ENCODE assay signal across 14 cellular contexts in genomic region chr16:3148256-3149192, GRCh38. TPM values are rescaled to one million over a fixed set of nuclear protein-coding genes. Genes with fewer than 3 reads are reported as not detected.
DNase-seq lines count a peak whose midpoint lies in the region; TF ChIP-seq lines count a peak whose summit lies in the region.
"Had no signal": no experiment of that assay in that cellular context is flagged by ENCODE, and none has a peak within 500 bp of the region (broad histone marks: within the 10 kb centered on the region; RNA-seq: fewer than 3 reads in every experiment).

No MANE protein-coding gene starts in this region.

- POLR2A ChIA-PET in activated CD4-positive, alpha-beta T cell treated with anti-CD3 and anti-CD28 coated beads, Interleukin-2, amount 10 ng/mL, durations not matched to agents 7 days and 5 days (lab: Charles Lee), result no interaction called here

- H3K4me3 ChIP-seq in Karpas-422 (ENCODE audit: low read length), result no peak overlapping the region; the same call in 1 of the 2 replicates

- H3K9me3 Mint-ChIP-seq in activated CD4-positive, alpha-beta T cell treated with anti-CD3 and anti-CD28 coated beads, Interleukin-2, amount 10 ng/mL, durations not matched to agents 7 days and 5 days, result no peaks in the 10 kb centered on the region
- H3K9me3 Mint-ChIP-seq in progenitor cell of endocrine pancreas (ENCODE audit: low read depth), result no peaks in the 10 kb centered on the region

- H3K27me3 Mint-ChIP-seq in activated CD4-positive, alpha-beta T cell treated with anti-CD3 and anti-CD28 coated beads, Interleukin-2, amount 10 ng/mL, durations not matched to agents 7 days and 5 days, result peaks cover 16% of the 10 kb centered on the region
- H3K27me3 Mint-ChIP-seq in progenitor cell of endocrine pancreas, result peaks cover 23% of the 10 kb centered on the region

- H3K9me3 ChIP-seq in Karpas-422 (ENCODE audit: low read length), result no peaks in the 10 kb centered on the region
- H3K9me3 ChIP-seq: esophagus squamous epithelium had no signal

- H3K36me3 ChIP-seq in Karpas-422 (ENCODE audit: insufficient read depth, low read length), result no peaks in the 10 kb centered on the region
- H3K36me3 ChIP-seq: esophagus squamous epithelium had no signal

- no peak overlapping the region for H2AFZ ChIP-seq in Karpas-422 (ENCODE audit: low read length)

- no peaks in the 10 kb centered on the region for H3K36me3 Mint-ChIP-seq in activated CD4-positive, alpha-beta T cell treated with anti-CD3 and anti-CD28 coated beads, Interleukin-2, amount 10 ng/mL, durations not matched to agents 7 days and 5 days (ENCODE audit: low read depth)
- no peaks in the 10 kb centered on the region for H3K36me3 Mint-ChIP-seq in progenitor cell of endocrine pancreas (ENCODE audit: insufficient read depth)

- H3K9me2 ChIP-seq in Karpas-422 (replicated peaks; ENCODE audit: insufficient read depth, low read length), result no peaks in the 10 kb centered on the region

- H3K27ac ChIP-seq in Karpas-422 (ENCODE audit: low read length), result no peak overlapping the region
- H3K27ac ChIP-seq in cingulate gyrus (ENCODE audit: low read depth, low read length), result peak overlapping the region; percentile 3

- peak overlapping the region; percentile 58 for H3K4me3 Mint-ChIP-seq in activated CD4-positive, alpha-beta T cell treated with anti-CD3 and anti-CD28 coated beads, Interleukin-2, amount 10 ng/mL, durations not matched to agents 7 days and 5 days
- H3K4me3 Mint-ChIP-seq in progenitor cell of endocrine pancreas (ENCODE audit: low read depth), result peak overlapping the region; percentile 87

- peak overlapping the region; percentile 96 for H3K4me2 ChIP-seq in Karpas-422 (ENCODE audit: low read depth, low read length, poor library complexity, severe bottlenecking)

- no peaks in the 10 kb centered on the region for H3K79me2 ChIP-seq in Karpas-422 (ENCODE audit: low read length)

- no peaks in the 10 kb centered on the region for H3K27me3 ChIP-seq in Karpas-422 (ENCODE audit: low read length)
- H3K27me3 ChIP-seq: esophagus squamous epithelium had no signal

- CTCF ChIA-PET in activated CD4-positive, alpha-beta T cell treated with anti-CD3 and anti-CD28 coated beads, Interleukin-2, amount 10 ng/mL, durations not matched to agents 7 days and 5 days (lab: Charles Lee), result interaction anchor here (1.0 to 8.6 kb wide), 13 partner anchors 9 to 126 kb away, joined by 3 to 153 read pairs (median 4); partner anchors contain the start of gene ZNF213

- H3K4me1 ChIP-seq in Karpas-422 (ENCODE audit: low read length), result peaks cover 25% of the 10 kb centered on the region

- H3K27ac Mint-ChIP-seq in activated CD4-positive, alpha-beta T cell treated with anti-CD3 and anti-CD28 coated beads, Interleukin-2, amount 10 ng/mL, durations not matched to agents 7 days and 5 days, result peak overlapping the region; percentile 5
- no peak overlapping the region for H3K27ac Mint-ChIP-seq in progenitor cell of endocrine pancreas

- H4K20me1 ChIP-seq in Karpas-422 (ENCODE audit: insufficient read depth, low read depth, low read length), result peaks cover 7% of the 10 kb centered on the region; the same call in 1 of the 2 replicates

- DNase-seq in activated CD4-positive, alpha-beta T cell treated with anti-CD3 and anti-CD28 coated beads, Interleukin-2, amount 10 ng/mL, durations not matched to agents 7 days and 5 days, result no peak
- DNase-seq in activated CD4-positive, alpha-beta T cell treated with anti-CD3 and anti-CD28 coated beads for 1 hour, result no peak
- DNase-seq in Karpas-422 (peak; percentile 40), progenitor cell of endocrine pancreas (ENCODE audit: low spot score, unreplicated experiment) (no peak), GOT3 (lab: John Stamatoyannopoulos, UW) (no peak), NCI-H187 treated with DMSO at 0.1 percent for 48 hours (lab: John Stamatoyannopoulos, UW) (no peak), hippocampal formation (lab: John Stamatoyannopoulos, UW) (no peak)
- DNase-seq: DND-41, esophagus squamous epithelium, MM.1S, NCI-H2171, OCI-M1 had no signal

- no peak overlapping the region for H3K9ac ChIP-seq in Karpas-422 (ENCODE audit: low read length)

- TF ChIP-seq CTCF in progenitor cell of endocrine pancreas (IDR thresholded peaks at IDR 0.05; ENCODE audit: unreplicated experiment), result no peak

- H3K4me1 Mint-ChIP-seq in activated CD4-positive, alpha-beta T cell treated with anti-CD3 and anti-CD28 coated beads, Interleukin-2, amount 10 ng/mL, durations not matched to agents 7 days and 5 days, result peaks cover 26% of the 10 kb centered on the region
- H3K4me1 Mint-ChIP-seq in progenitor cell of endocrine pancreas (ENCODE audit: low read depth), result peaks cover 3% of the 10 kb centered on the region

RNA-seq across cellular contexts. Expression of gene ZNF213, which starts 13.7 kb away (rescaled TPM):
- 10 to 100 TPM in 1 of 2 experiments, 1 to 10 TPM in 1; 9.9 to 11.1 TPM for total RNA-seq in activated CD4-positive, alpha-beta T cell treated with anti-CD3 and anti-CD28 coated beads, Interleukin-2, amount 10 ng/mL, durations not matched to agents 7 days and 5 days
- 2.0 and 8.0 TPM in 2 replicates for total RNA-seq in Karpas-422 (2014; rRNA removed; shearing (Covaris generic); ENCODE audit: low replicate concordance)
- total RNA-seq in progenitor cell of endocrine pancreas, result 13.1 and 13.4 TPM in 2 replicates

RNA-seq across cellular contexts. Expression of gene ZNF205, which starts 36.1 kb away (rescaled TPM):
- not detected for total RNA-seq in activated CD4-positive, alpha-beta T cell treated with anti-CD3 and anti-CD28 coated beads, Interleukin-2, amount 10 ng/mL, durations not matched to agents 7 days and 5 days
- total RNA-seq in Karpas-422 (2014; rRNA removed; shearing (Covaris generic); ENCODE audit: low replicate concordance), result not detected in 2 replicates
- 23.3 and 23.9 TPM in 2 replicates for total RNA-seq in progenitor cell of endocrine pancreas

RNA-seq across cellular contexts. Expression of gene OR1F1, which starts 39.5 kb away (rescaled TPM):
- total RNA-seq in activated CD4-positive, alpha-beta T cell treated with anti-CD3 and anti-CD28 coated beads, Interleukin-2, amount 10 ng/mL, durations not matched to agents 7 days and 5 days, result not detected
- not detected in 2 replicates for total RNA-seq in Karpas-422 (2014; rRNA removed; shearing (Covaris generic); ENCODE audit: low replicate concordance)
- total RNA-seq in progenitor cell of endocrine pancreas, result not detected in 2 replicates
- total RNA-seq: esophagus squamous epithelium had no signal

RNA-seq across cellular contexts. Expression of gene ZSCAN10, which starts 49.4 kb away (rescaled TPM):
- under 1 TPM; 0.29 to 0.35 TPM for total RNA-seq in activated CD4-positive, alpha-beta T cell treated with anti-CD3 and anti-CD28 coated beads, Interleukin-2, amount 10 ng/mL, durations not matched to agents 7 days and 5 days
- not detected in 2 replicates for total RNA-seq in Karpas-422 (2014; rRNA removed; shearing (Covaris generic); ENCODE audit: low replicate concordance)
- 0.33 and 0.34 TPM in 2 replicates for total RNA-seq in progenitor cell of endocrine pancreas
- total RNA-seq: cerebellum, esophagus squamous epithelium had no signal

Comparison
In these comparisons a context has a peak if more than half of its experiments do, and no peak if none do; other contexts are left out.
1. RNA of gene ZNF205, which starts 36.1 kb away (total RNA-seq): 23.3 to 23.9 TPM in progenitor cell of endocrine pancreas; not detected in activated CD4-positive, alpha-beta T cell treated with anti-CD3 and anti-CD28 coated beads, Interleukin-2, amount 10 ng/mL, durations not matched to agents 7 days and 5 days and not detected in Karpas-422; every median in the first group is over 10 times any median in the second.